Comparison of ENCODE assay signal across 29 cellular contexts in the genomic region with DNA sequence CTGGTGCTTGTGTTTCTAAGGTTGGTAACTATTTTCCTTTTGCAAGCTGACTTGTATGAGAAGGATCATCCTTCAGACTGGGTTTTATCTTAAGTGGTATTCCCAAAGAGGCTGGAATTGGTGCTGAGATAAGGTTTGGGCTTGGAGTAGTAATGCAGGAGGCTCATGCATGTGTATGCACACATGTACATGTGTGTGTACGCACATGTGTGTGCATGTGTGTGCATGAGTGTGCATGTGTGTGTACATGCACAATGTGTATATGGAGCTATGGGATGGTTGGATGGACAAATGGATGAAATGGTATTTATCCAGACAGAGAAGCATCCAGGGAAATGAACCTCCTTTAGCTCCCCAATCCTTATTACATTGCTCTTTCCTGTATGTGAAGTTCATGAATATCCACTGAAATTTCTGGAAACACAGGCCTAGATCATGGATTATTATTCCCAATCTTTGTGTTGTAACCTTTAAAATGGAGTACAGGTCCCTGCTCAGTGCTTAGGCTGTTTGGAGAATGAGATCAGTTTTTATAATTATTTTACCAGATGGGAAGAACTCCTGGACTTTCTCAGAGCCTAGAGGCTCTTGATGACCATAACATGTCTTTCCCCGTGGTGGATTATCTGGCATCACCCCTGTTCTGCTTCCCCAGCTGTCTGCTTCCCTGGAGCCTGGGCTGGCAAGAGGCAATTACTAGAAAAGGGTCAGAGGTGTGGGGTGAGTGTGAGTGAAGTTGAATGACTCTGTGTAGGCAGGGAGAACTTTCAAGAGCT.
"Had no signal": no experiment of that assay in that cellular context is flagged by ENCODE, and none has a peak within 500 bp of the region (broad histone marks: within the 10 kb centered on the region; RNA-seq: fewer than 3 reads in every experiment).

No MANE protein-coding gene starts in this region.

- H3K9me3 ChIP-seq: adrenal gland, body of pancreas had no signal

- H3K27ac Mint-ChIP-seq: activated CD4-positive, alpha-beta T cell treated with anti-CD3 and anti-CD28 coated beads for 36 hours; activated CD4-positive, alpha-beta T cell treated with anti-CD3 and anti-CD28 coated beads, Interleukin-2, amount 10 ng/mL, durations not matched to agents 7 days and 5 days; activated naive CD4-positive, alpha-beta T cell treated with anti-CD3 and anti-CD28 coated beads for 36 hours; activated naive CD4-positive, alpha-beta T cell treated with anti-CD3 and anti-CD28 coated beads, Interleukin-2, amount 50 U/mL, for 72 hours; activated T-helper 1 cell treated with anti-CD3 and anti-CD28 coated beads, Interleukin-12 subunit alpha, Interleukin-12 subunit beta, Interleukin-2, Interleukin-4 antibody, amounts not matched to agents 30 ng/mL and 10 ng/mL and 1 ng/mL, durations not matched to agents 14 hours and 24 hours and 36 hours; T-helper 1 cell treated with Interleukin-12 subunit alpha and Interleukin-12 subunit beta and Interleukin-4 antibody, amounts not matched to agents 30 μg/mL and 1 μg/mL, for 36 hours; T-helper 2 cell treated with Interferon-gamma antibody and Interleukin-4, amounts not matched to agents 5 μg/mL and 100 μg/mL, for 36 hours; WTC11 had no signal

- H3K4me3 Mint-ChIP-seq: activated CD4-positive, alpha-beta T cell treated with anti-CD3 and anti-CD28 coated beads for 36 hours; activated CD4-positive, alpha-beta T cell treated with anti-CD3 and anti-CD28 coated beads, Interleukin-2, amount 10 ng/mL, durations not matched to agents 7 days and 5 days; activated naive CD4-positive, alpha-beta T cell treated with anti-CD3 and anti-CD28 coated beads for 36 hours; activated T-cell treated with anti-CD3 and anti-CD28 coated beads, Interleukin-2, amount 50 U/mL, for 4 hours; activated T-helper 1 cell treated with anti-CD3 and anti-CD28 coated beads, Interleukin-12 subunit alpha, Interleukin-12 subunit beta, Interleukin-2, Interleukin-4 antibody, amounts not matched to agents 30 ng/mL and 10 ng/mL and 1 ng/mL, durations not matched to agents 14 hours and 24 hours and 36 hours; T-helper 1 cell treated with Interleukin-12 subunit alpha and Interleukin-12 subunit beta and Interleukin-4 antibody, amounts not matched to agents 30 μg/mL and 1 μg/mL, for 36 hours; T-helper 2 cell treated with Interferon-gamma antibody and Interleukin-4, amounts not matched to agents 5 μg/mL and 100 μg/mL, for 36 hours; WTC11 had no signal

- ATAC-seq: activated CD4-positive, alpha-beta T cell treated with anti-CD3 and anti-CD28 coated beads for 36 hours; activated CD4-positive, CD25-positive, alpha-beta regulatory T cell treated with anti-CD3 and anti-CD28 coated beads, Interleukin-2, amount 50 U/mL, for 24 hours; activated naive CD4-positive, alpha-beta T cell treated with anti-CD3 and anti-CD28 coated beads, Interleukin-2, amount 50 U/mL, for 72 hours; activated T-cell treated with anti-CD3 and anti-CD28 coated beads, Interleukin-2, amount 50 U/mL, for 4 hours; body of pancreas; Panc1; WTC11 had no signal

- H3K27me3 ChIP-seq: adrenal gland, body of pancreas, breast epithelium had no signal

- H3K27ac ChIP-seq: adrenal gland, body of pancreas, breast epithelium had no signal

- H3K4me3 ChIP-seq: adrenal gland, body of pancreas, breast epithelium had no signal

- DNase-seq: activated CD4-positive, alpha-beta T cell treated with anti-CD3 and anti-CD28 coated beads for 36 hours; activated CD4-positive, alpha-beta T cell treated with anti-CD3 and anti-CD28 coated beads, Interleukin-2, amount 10 ng/mL, durations not matched to agents 7 days and 5 days; activated CD4-positive, alpha-beta T cell treated with anti-CD3 and anti-CD28 coated beads, Interleukin-2, amount 50 U/mL, for 48 hours; activated CD8-positive, alpha-beta memory T cell treated with anti-CD3 and anti-CD28 coated beads, Interleukin-2, amount 50 U/mL, for 4 hours; activated gamma-delta T cell treated with Interleukin-2 at 50 U/mL for 16 hours; activated naive CD4-positive, alpha-beta T cell treated with anti-CD3 and anti-CD28 coated beads for 36 hours; activated T-cell treated with anti-CD3 and anti-CD28 coated beads for 4 hours; activated T-cell treated with anti-CD3 and anti-CD28 coated beads, Interleukin-2, amount 50 U/mL, for 4 hours; adrenal gland; body of pancreas; Karpas-422; KBM-7; NCI-H1048; NCI-H1105 treated with DMSO at 0.1 percent for 48 hours; NCI-H1436; NCI-H1694 treated with DMSO at 0.1 percent for 48 hours; NCI-H2029; NCI-H345; NCI-H526 treated with DMSO at 0.1 percent for 48 hours; NCI-H774; SIG-M5 had no signal

- H3K36me3 ChIP-seq: adrenal gland, breast epithelium had no signal

- H3K4me1 ChIP-seq: adrenal gland, body of pancreas, breast epithelium had no signal

- H3K4me1 Mint-ChIP-seq: activated CD4-positive, alpha-beta T cell treated with anti-CD3 and anti-CD28 coated beads for 36 hours; activated CD4-positive, alpha-beta T cell treated with anti-CD3 and anti-CD28 coated beads, Interleukin-2, amount 10 ng/mL, durations not matched to agents 7 days and 5 days had no signal

- H3K9me3 Mint-ChIP-seq: activated CD4-positive, alpha-beta T cell treated with anti-CD3 and anti-CD28 coated beads, Interleukin-2, amount 10 ng/mL, durations not matched to agents 7 days and 5 days; T-helper 1 cell treated with Interleukin-12 subunit alpha and Interleukin-12 subunit beta and Interleukin-4 antibody, amounts not matched to agents 30 μg/mL and 1 μg/mL, for 36 hours; T-helper 2 cell treated with Interferon-gamma antibody and Interleukin-4, amounts not matched to agents 5 μg/mL and 100 μg/mL, for 36 hours had no signal
